In the genomic region with DNA sequence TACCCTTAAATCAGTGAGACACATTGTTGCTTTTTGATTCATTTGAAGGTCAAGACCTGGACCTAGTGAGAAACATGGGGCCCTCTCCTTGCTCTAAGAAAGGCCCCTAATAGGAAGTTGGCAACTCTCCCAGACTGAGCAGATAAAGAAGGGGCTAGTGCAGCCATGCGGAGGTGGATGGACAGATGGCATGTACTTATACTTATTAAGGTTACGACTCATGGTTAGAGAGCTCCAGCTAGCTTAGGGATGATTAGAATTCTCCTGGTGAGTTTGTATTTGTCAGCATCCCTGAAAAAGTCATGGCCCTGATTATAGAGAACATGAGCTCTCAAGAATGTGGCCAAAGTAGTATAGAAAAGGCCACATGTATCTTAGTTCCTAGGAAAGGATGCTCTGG, we compare ENCODE assay signal across 30 cellular contexts.
DNase-seq lines count a peak whose midpoint lies in the region; ATAC-seq and TF ChIP-seq lines count a peak whose summit lies in the region.
"Had no signal": no experiment of that assay in that cellular context is flagged by ENCODE, and none has a peak within 500 bp of the region (broad histone marks: within the 10 kb centered on the region; RNA-seq: fewer than 3 reads in every experiment).

No MANE protein-coding gene starts in this region.

- no peaks in the 10 kb centered on the region for H3K36me3 ChIP-seq in H7 (replicated peaks; ENCODE audit: control insufficient read depth, insufficient read depth, low read length)
- no peaks in the 10 kb centered on the region for H3K36me3 ChIP-seq in MG63
- H3K36me3 ChIP-seq: esophagus squamous epithelium, tibial artery had no signal

- ATAC-seq in GM21723 (IDR thresholded peaks at IDR 0.05; ENCODE audit: unreplicated experiment): no peak
- ATAC-seq: activated CD4-positive, alpha-beta T cell treated with anti-CD3 and anti-CD28 coated beads for 36 hours; HCT116; naive thymus-derived CD8-positive, alpha-beta T cell; SK-N-SH treated with all-trans-retinoic acid at 6 μM for 48 hours had no signal

- no peak overlapping the region for H3K4me3 Mint-ChIP-seq in MCF 10A (ENCODE audit: unreplicated experiment)
- H3K4me3 Mint-ChIP-seq: activated CD4-positive, alpha-beta T cell treated with anti-CD3 and anti-CD28 coated beads for 36 hours; activated naive CD8-positive, alpha-beta T cell treated with anti-CD3 and anti-CD28 coated beads, Interleukin-2, amount 10 ng/mL, durations not matched to agents 7 days and 5 days; CD4-positive, alpha-beta memory T cell; central memory CD8-positive, alpha-beta T cell; mesothelial cell of epicardium; naive thymus-derived CD8-positive, alpha-beta T cell had no signal

- intact Hi-C loops in MCF 10A (cut with micrococcal nuclease): no loop called here

- CTCF ChIA-PET in MCF 10A (lab: Yijun Ruan, JAX): interaction anchor here (0.7 kb wide), 1 partner anchor 416 kb away, joined by 3 read pairs; no protein-coding TSS in a partner anchor

- H3K36me3 Mint-ChIP-seq in MCF 10A (ENCODE audit: insufficient read depth, unreplicated experiment): no peaks in the 10 kb centered on the region
- H3K36me3 Mint-ChIP-seq: activated naive CD8-positive, alpha-beta T cell treated with anti-CD3 and anti-CD28 coated beads, Interleukin-2, amount 10 ng/mL, durations not matched to agents 7 days and 5 days; CD4-positive, alpha-beta memory T cell; mesothelial cell of epicardium; naive thymus-derived CD8-positive, alpha-beta T cell had no signal

- DNase-seq in D341Med (ENCODE audit: low spot score): peak; percentile 48
- DNase-seq in HK-2 (ENCODE audit: unreplicated experiment): peak; percentile 18
- peak; percentile 96 for DNase-seq in NCI-H82 (lab: John Stamatoyannopoulos, UW)
- DNase-seq in fibroblast of the aortic adventitia (ENCODE audit: low read depth): peak; percentile 11
- no peak for DNase-seq in MCF 10A (ENCODE audit: unreplicated experiment)
- DNase-seq in H7: no peak
- no peak for DNase-seq in MG63
- DNase-seq: activated CD4-positive, alpha-beta T cell treated with anti-CD3 and anti-CD28 coated beads for 36 hours; activated CD8-positive, alpha-beta memory T cell treated with anti-CD3 and anti-CD28 coated beads for 24 hours; activated effector memory CD4-positive, alpha-beta T cell treated with Interleukin-2 at 50 U/mL for 16 hours; activated naive CD8-positive, alpha-beta T cell treated with anti-CD3 and anti-CD28 coated beads, Interleukin-2, amount 10 ng/mL, durations not matched to agents 7 days and 5 days; AML-193; CD4-positive, alpha-beta memory T cell; dermis blood vessel endothelial cell; esophagus squamous epithelium; GF-D8; Kasumi-1; naive thymus-derived CD8-positive, alpha-beta T cell; NCI-H1092 treated with DMSO at 0.1 percent for 48 hours; NCI-H1930; occipital lobe; small intestine; stimulated activated CD4-positive, alpha-beta T cell treated with anti-CD3 and anti-CD28 coated beads, Interleukin-1b, Interleukin-23, amount 100 ng/mL, for 48 hours; T-helper 2 cell; tibial artery had no signal

- H3K9me3 Mint-ChIP-seq in MCF 10A (ENCODE audit: unreplicated experiment): no peaks in the 10 kb centered on the region
- H3K9me3 Mint-ChIP-seq: mesothelial cell of epicardium had no signal

- POLR2A ChIA-PET in MCF 10A (lab: Yijun Ruan, JAX): no interaction called here

- H3K27ac Mint-ChIP-seq in MCF 10A (ENCODE audit: low read depth, unreplicated experiment): no peak overlapping the region
- H3K27ac Mint-ChIP-seq: activated CD4-positive, alpha-beta T cell treated with anti-CD3 and anti-CD28 coated beads for 36 hours; activated naive CD8-positive, alpha-beta T cell treated with anti-CD3 and anti-CD28 coated beads, Interleukin-2, amount 10 ng/mL, durations not matched to agents 7 days and 5 days; CD4-positive, alpha-beta memory T cell; mesothelial cell of epicardium; naive thymus-derived CD8-positive, alpha-beta T cell had no signal

- peaks cover 5% of the 10 kb centered on the region for H3K4me1 Mint-ChIP-seq in MCF 10A (ENCODE audit: insufficient read depth, unreplicated experiment)
- H3K4me1 Mint-ChIP-seq: activated CD4-positive, alpha-beta T cell treated with anti-CD3 and anti-CD28 coated beads for 36 hours; activated naive CD8-positive, alpha-beta T cell treated with anti-CD3 and anti-CD28 coated beads, Interleukin-2, amount 10 ng/mL, durations not matched to agents 7 days and 5 days; CD4-positive, alpha-beta memory T cell; central memory CD8-positive, alpha-beta T cell; mesothelial cell of epicardium; naive thymus-derived CD8-positive, alpha-beta T cell had no signal

- H3K9me3 ChIP-seq in MG63: no peaks in the 10 kb centered on the region
- H3K9me3 ChIP-seq: esophagus squamous epithelium, tibial artery had no signal

- H3K27me3 ChIP-seq in H7 (ENCODE audit: control insufficient read depth, insufficient read depth, low read length) (no peaks in the 10 kb centered on the region), MG63 (no peaks in the 10 kb centered on the region)
- H3K27me3 ChIP-seq: esophagus squamous epithelium, tibial artery had no signal

- H3K27me3 Mint-ChIP-seq in MCF 10A (ENCODE audit: insufficient read depth, unreplicated experiment): no peaks in the 10 kb centered on the region
- H3K27me3 Mint-ChIP-seq: activated naive CD8-positive, alpha-beta T cell treated with anti-CD3 and anti-CD28 coated beads, Interleukin-2, amount 10 ng/mL, durations not matched to agents 7 days and 5 days; central memory CD8-positive, alpha-beta T cell had no signal

- H3K4me3 ChIP-seq in fibroblast of the aortic adventitia (ENCODE audit: low read depth, low read length) (no peak overlapping the region), H7 (ENCODE audit: insufficient read depth, low read depth, low read length) (no peak overlapping the region), MG63 (no peak overlapping the region)
- H3K4me3 ChIP-seq: esophagus squamous epithelium, tibial artery had no signal

- TF ChIP-seq CTCF in fibroblast of the aortic adventitia (IDR thresholded peaks at IDR 0.05; ENCODE audit: insufficient read depth, low read length) (no peak), MCF 10A (IDR thresholded peaks at IDR 0.05; ENCODE audit: unreplicated experiment) (no peak)

- BruUV-seq in MCF 10A (replicated peaks; lab: Mats Ljungman, UMichigan): no TSS peak

Comparison
In these comparisons a context has a peak if more than half of its experiments do, and no peak if none do; other contexts are left out.
1. DNase-seq: peak in D341Med (single experiment), HK-2 (single experiment), NCI-H82 (single experiment) and fibroblast of the aortic adventitia (single experiment); none in MCF 10A (single experiment), H7 (single experiment) and MG63 (single experiment).